In the genomic region with DNA sequence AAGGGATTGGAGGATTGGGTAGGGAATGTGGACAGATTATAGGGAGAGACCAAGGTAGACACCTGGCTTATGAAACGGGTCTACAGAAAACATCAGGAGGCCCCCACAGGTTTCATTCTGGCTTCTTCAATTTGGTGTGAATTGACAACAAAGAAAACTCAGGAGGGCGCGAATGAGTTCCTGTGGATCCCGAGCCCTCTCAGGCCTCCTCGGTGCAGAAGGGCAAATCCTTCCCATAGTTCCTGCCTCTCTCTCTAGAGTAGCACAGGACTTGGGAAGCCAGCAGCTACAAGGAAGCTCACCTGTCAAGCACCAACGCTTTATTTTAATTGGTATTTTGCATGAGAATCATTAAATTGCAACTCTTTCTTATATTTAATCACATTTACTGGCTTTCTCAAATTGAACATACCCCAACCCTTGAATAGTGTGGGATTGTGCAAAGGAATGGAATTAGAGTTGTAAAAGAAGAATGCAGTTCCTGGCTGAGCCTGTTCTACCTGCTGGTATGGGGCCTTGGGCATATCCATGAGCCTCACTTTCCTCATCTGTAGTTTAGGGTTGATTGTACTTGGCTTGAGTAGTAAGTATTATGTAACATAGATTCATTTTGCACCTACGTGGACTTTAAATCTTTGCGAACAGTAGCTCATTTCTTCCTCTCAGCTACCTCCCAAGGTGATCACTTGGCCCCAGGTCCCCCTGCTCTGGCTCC, we compare ENCODE assay signal across 17 cellular contexts. TPM values are rescaled to one million over a fixed set of nuclear protein-coding genes. Genes with fewer than 3 reads are reported as not detected.
DNase-seq lines count a peak whose midpoint lies in the region; ATAC-seq lines count a peak whose summit lies in the region.
"Had no signal": no experiment of that assay in that cellular context is flagged by ENCODE, and none has a peak within 500 bp of the region (broad histone marks: within the 10 kb centered on the region; RNA-seq: fewer than 3 reads in every experiment).

No MANE protein-coding gene starts in this region.

- no peaks in the 10 kb centered on the region for H3K36me3 Mint-ChIP-seq in T-helper 17 cell (ENCODE audit: low read depth)
- no peaks in the 10 kb centered on the region for H3K36me3 Mint-ChIP-seq in stimulated activated effector memory CD8-positive, alpha-beta T cell treated with anti-CD3 and anti-CD28 coated beads, Interleukin-12 subunit alpha, Interleukin-12 subunit beta, amount 100 ng/mL, for 72 hours

- H3K9me3 ChIP-seq in T-helper 17 cell (ENCODE audit: control insufficient read depth, low read length, poor library complexity, severe bottlenecking), result no peaks in the 10 kb centered on the region
- H3K9me3 ChIP-seq: SJSA1 had no signal

- peaks cover 50% of the 10 kb centered on the region for H3K4me1 Mint-ChIP-seq in T-helper 17 cell
- peaks cover 49% of the 10 kb centered on the region for H3K4me1 Mint-ChIP-seq in stimulated activated effector memory CD8-positive, alpha-beta T cell treated with anti-CD3 and anti-CD28 coated beads, Interleukin-12 subunit alpha, Interleukin-12 subunit beta, amount 100 ng/mL, for 72 hours

- DNase-seq in ELF-1 (ENCODE audit: low read depth, low spot score), result peak; percentile 27
- DNase-seq in T-helper 17 cell, result no peak
- DNase-seq in stimulated activated effector memory CD8-positive, alpha-beta T cell treated with anti-CD3 and anti-CD28 coated beads, Interleukin-12 subunit alpha, Interleukin-12 subunit beta, amount 100 ng/mL, for 72 hours (ENCODE audit: low spot score in 2 of 2), result no peak
- no peak for DNase-seq in activated CD4-positive, alpha-beta T cell treated with anti-CD3 and anti-CD28 coated beads, Interleukin-2, amount 50 U/mL, for 4 hours
- no peak for DNase-seq in cardiac septum (ENCODE audit: low spot score)
- no peak for DNase-seq in NCI-H1436 treated with DMSO at 0.1 percent for 48 hours (lab: John Stamatoyannopoulos, UW)
- DNase-seq: AML-193, Calu3, DMS53, HCEC 1CT, KG1, NCI-H146, NCI-H2081, PC-9 had no signal

- intact Hi-C loops in cardiac septum (cut with DNase I), result no loop called here

- H3K9me3 Mint-ChIP-seq in stimulated activated effector memory CD8-positive, alpha-beta T cell treated with anti-CD3 and anti-CD28 coated beads, Interleukin-12 subunit alpha, Interleukin-12 subunit beta, amount 100 ng/mL, for 72 hours, result no peaks in the 10 kb centered on the region
- H3K9me3 Mint-ChIP-seq: CD14-positive monocyte had no signal

- no peaks in the 10 kb centered on the region for H3K27me3 Mint-ChIP-seq in T-helper 17 cell

- no peak overlapping the region for H3K4me3 Mint-ChIP-seq in T-helper 17 cell
- peak overlapping the region; percentile 34 for H3K4me3 Mint-ChIP-seq in stimulated activated effector memory CD8-positive, alpha-beta T cell treated with anti-CD3 and anti-CD28 coated beads, Interleukin-12 subunit alpha, Interleukin-12 subunit beta, amount 100 ng/mL, for 72 hours
- H3K4me3 Mint-ChIP-seq: CD14-positive monocyte had no signal

- peak overlapping the region; percentile 69 for H3K27ac Mint-ChIP-seq in T-helper 17 cell
- H3K27ac Mint-ChIP-seq in stimulated activated effector memory CD8-positive, alpha-beta T cell treated with anti-CD3 and anti-CD28 coated beads, Interleukin-12 subunit alpha, Interleukin-12 subunit beta, amount 100 ng/mL, for 72 hours, result no peak overlapping the region

- no peak for ATAC-seq in T-helper 17 cell
- ATAC-seq in esophagus mucosa, result peak; percentile 52
- no peak for ATAC-seq in stimulated activated effector memory CD8-positive, alpha-beta T cell treated with anti-CD3 and anti-CD28 coated beads, Interleukin-12 subunit alpha, Interleukin-12 subunit beta, amount 100 ng/mL, for 72 hours

RNA-seq across cellular contexts. Expression of gene PHACTR2, which starts 56.4 kb away (rescaled TPM):
- total RNA-seq in T-helper 17 cell (10 to 100 TPM; 66.1 to 66.3 TPM), esophagus mucosa (34.8 TPM), cardiac septum (59.3 TPM)
